In the genomic region with DNA sequence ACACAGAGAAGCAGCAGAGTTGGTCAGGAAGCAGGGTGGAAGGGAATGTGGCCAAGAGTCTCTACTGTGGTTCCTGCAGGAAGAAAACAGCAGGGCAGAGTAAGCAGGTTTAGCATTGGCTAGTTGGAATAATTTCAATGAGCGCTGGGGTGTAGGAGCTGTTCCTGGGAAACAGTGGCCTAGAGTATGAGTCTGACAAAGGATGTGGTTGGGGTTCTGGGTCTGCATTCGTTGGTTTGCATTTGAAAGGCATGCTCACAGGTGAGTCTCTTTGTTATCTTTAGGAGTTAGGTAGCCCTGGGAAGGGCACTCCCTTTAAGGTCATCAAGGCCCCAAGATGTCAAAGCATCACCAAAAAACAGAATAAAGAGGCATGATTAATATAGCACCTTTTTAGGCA, we compare ENCODE assay signal across 25 cellular contexts.
DNase-seq lines count a peak whose midpoint lies in the region; ATAC-seq, FAIRE-seq and TF ChIP-seq lines count a peak whose summit lies in the region.
"Had no signal": no experiment of that assay in that cellular context is flagged by ENCODE, and none has a peak within 500 bp of the region (broad histone marks: within the 10 kb centered on the region; RNA-seq: fewer than 3 reads in every experiment).

No MANE protein-coding gene starts in this region.

- H3K79me1 ChIP-seq in H1 (ENCODE audit: low read depth, low read length) = no peaks in the 10 kb centered on the region

- H3K4me3 ChIP-seq in GM23338 (no peak overlapping the region), H1 (ENCODE audit: extremely low read depth in 1 of 4, insufficient read depth in 2 of 4, low read depth in 3 of 4, low read length in 4 of 4) (no peak overlapping the region), iPS DF 6.9 (ENCODE audit: low read length) (no peak overlapping the region)
- H3K4me3 ChIP-seq: A549; BLaER1 treated with 17β-estradiol and CSF1 and Interleukin-3, amounts not matched to agents 10 nM and 100 nM; GM12878; GM23248 had no signal

- no peak overlapping the region for H3K23ac ChIP-seq in H1 (ENCODE audit: insufficient read length)

- peak; percentile 63 for DNase-seq in GM23338 (ENCODE audit: low spot score)
- DNase-seq in HT1080 (ENCODE audit: low read depth) = peak; percentile 16
- no peak for DNase-seq in H1 (ENCODE audit: low read depth in 1 of 2, low spot score in 2 of 2)
- DNase-seq in iPS DF 6.9 (ENCODE audit: low read depth, low spot score) = peak; percentile 9
- no peak for DNase-seq in stimulated activated CD4-positive, alpha-beta T cell treated with anti-CD3 and anti-CD28 coated beads, Interleukin-2, amount 100 ng/mL, for 24 hours
- DNase-seq in SHP77 (lab: John Stamatoyannopoulos, UW) = no peak
- DNase-seq: 8988T; ACHN; AML-193; BE2C; CD4-positive, alpha-beta T cell; CD8-positive, alpha-beta memory T cell; DMS 273 treated with DMSO at 0.1 percent for 48 hours; DMS79; EL; GDM1; GM23248; HCEC 1CT had no signal

- no peak for TF ChIP-seq POLR2A in H1 (IDR thresholded peaks at IDR 0.05; ENCODE audit: control extremely low read depth in 1 of 2, low read depth in 2 of 2, low read length in 2 of 2)

- H2BK20ac ChIP-seq in H1 (ENCODE audit: low read length) = no peak overlapping the region

- H3K27me3 Mint-ChIP-seq in GM23338 (ENCODE audit: insufficient read depth, low read depth, poor library complexity) = peaks cover 2% of the 10 kb centered on the region
- H3K27me3 Mint-ChIP-seq: CD4-positive, alpha-beta T cell had no signal

- no peak overlapping the region for H4K5ac ChIP-seq in H1 (ENCODE audit: insufficient read length, low read depth, low read length)

- no peak overlapping the region for H3K56ac ChIP-seq in H1 (replicated peaks; ENCODE audit: insufficient read length, low read depth, low read length)

- no peak overlapping the region for H2BK120ac ChIP-seq in H1 (replicated peaks; ENCODE audit: low read depth, low read length)

- H3K18ac ChIP-seq in H1 (ENCODE audit: extremely low read depth, low read length) = no peak overlapping the region

- H2BK15ac ChIP-seq in H1 (ENCODE audit: low read length) = 0 out of 2 replicates have a peak overlapping the region, but pooled peaks have one; percentile 49

- H3K4me3 Mint-ChIP-seq in GM23338 = no peak overlapping the region
- H3K4me3 Mint-ChIP-seq: CD14-positive monocyte; CD4-positive, alpha-beta T cell; CD8-positive, alpha-beta memory T cell had no signal

- H3K23me2 ChIP-seq in H1 (ENCODE audit: low read depth, low read length) = no peaks in the 10 kb centered on the region

- no peaks in the 10 kb centered on the region for H3K36me3 ChIP-seq in GM23338 (ENCODE audit: insufficient read depth)
- no peaks in the 10 kb centered on the region for H3K36me3 ChIP-seq in H1 (ENCODE audit: control insufficient read depth in 2 of 4, insufficient read depth in 4 of 4, low read length in 3 of 4)
- H3K36me3 ChIP-seq in iPS DF 6.9 (ENCODE audit: control insufficient read depth, insufficient read depth, low read length) = no peaks in the 10 kb centered on the region
- H3K36me3 ChIP-seq: BE2C; BLaER1 treated with 17β-estradiol and CSF1 and Interleukin-3, amounts not matched to agents 10 nM and 100 nM had no signal

- no peak overlapping the region for H3K9ac ChIP-seq in H1 (replicated peaks in 1 of 4; ENCODE audit: extremely low read depth in 1 of 4, low read depth in 3 of 4, low read length in 3 of 4)
- H3K9ac ChIP-seq: BLaER1 treated with 17β-estradiol and CSF1 and Interleukin-3, amounts not matched to agents 10 nM and 100 nM; GM23248 had no signal

- CTCF ChIA-PET in H1 (lab: Charles Lee; ENCODE audit: partially characterized antibody) = no interaction called here

- no peaks in the 10 kb centered on the region for H3F3A ChIP-seq in GM23338 (replicated peaks; ENCODE audit: low read depth)

- FAIRE-seq in H1 (lab: Jason Lieb, UNC) = no peak
- FAIRE-seq: A549, D721Med, GM12878, H54 had no signal

- no peaks in the 10 kb centered on the region for H4K20me1 ChIP-seq in GM23338 (replicated peaks; ENCODE audit: insufficient read depth)
- H4K20me1 ChIP-seq in H1 (replicated peaks in 1 of 2; ENCODE audit: control insufficient read depth in 1 of 2, insufficient read depth in 2 of 2, low read length in 2 of 2) = no peaks in the 10 kb centered on the region
- H4K20me1 ChIP-seq: BLaER1 treated with 17β-estradiol and CSF1 and Interleukin-3, amounts not matched to agents 10 nM and 100 nM had no signal

- H3K36me3 Mint-ChIP-seq in GM23338 (ENCODE audit: low read depth) = no peaks in the 10 kb centered on the region
- H3K36me3 Mint-ChIP-seq: CD14-positive monocyte had no signal

- H3K27ac ChIP-seq in GM23338 (ENCODE audit: low read depth) = no peak overlapping the region
- H3K27ac ChIP-seq in H1 (ENCODE audit: low read depth, low read length) = no peak overlapping the region
- no peak overlapping the region for H3K27ac ChIP-seq in iPS DF 6.9 (ENCODE audit: low read length)
- H3K27ac ChIP-seq: A549; BLaER1 treated with 17β-estradiol and CSF1 and Interleukin-3, amounts not matched to agents 10 nM and 100 nM; GM23248 had no signal

- peaks cover 7% of the 10 kb centered on the region for H3K4me1 Mint-ChIP-seq in GM23338
- H3K4me1 Mint-ChIP-seq: CD14-positive monocyte; CD8-positive, alpha-beta memory T cell had no signal

- no peak overlapping the region for H2AK5ac ChIP-seq in H1 (ENCODE audit: low read depth, low read length)

- H4K8ac ChIP-seq in H1 (ENCODE audit: extremely low read depth, insufficient read depth, low read length) = no peak overlapping the region

- H2AFZ ChIP-seq in GM23338 (no peak overlapping the region), H1 (ENCODE audit: low read length) (no peak overlapping the region)
- H2AFZ ChIP-seq: GM23248 had no signal

- H3K4me2 ChIP-seq in GM23338 = no peak overlapping the region
- no peak overlapping the region for H3K4me2 ChIP-seq in H1 (ENCODE audit: insufficient read depth in 1 of 2, low read depth in 2 of 2, low read length in 2 of 2)
- H3K4me2 ChIP-seq: A549; BLaER1 treated with 17β-estradiol and CSF1 and Interleukin-3, amounts not matched to agents 10 nM and 100 nM had no signal

- peak overlapping the region; percentile 73 for H3K14ac ChIP-seq in H1 (ENCODE audit: insufficient read length)

- 0 out of 2 replicates have a peak overlapping the region, but pooled peaks have one; percentile 35 for H2BK12ac ChIP-seq in H1 (ENCODE audit: low read depth, low read length)

- WGBS in H1 (ENCODE audit: extremely low coverage in 1 of 2, insufficient coverage in 1 of 2, insufficient read length in 1 of 2, insufficient replicate concordance in 2 of 2, low coverage in 1 of 2, low lambda C conversion rate in 2 of 2, missing lambda C conversion rate in 1 of 2), 2 experiments = 72% methylated on average over 2 of the region's 2 CpGs; no CpG with 5 or more reads in 1 of the 2 experiments
- no CpG with 5 or more reads among the region's 2 CpGs for WGBS in iPS DF 6.9 (ENCODE audit: insufficient coverage, insufficient read length)

- TF ChIP-seq CTCF in GM23338 (conservative IDR thresholded peaks at IDR 0.05; ENCODE audit: low read depth in 2 of 2) = no peak
- no peak for TF ChIP-seq CTCF in H1 (IDR thresholded peaks at IDR 0.05; ENCODE audit: control extremely low read depth in 1 of 3, insufficient read depth in 1 of 3, low read depth in 1 of 3, low read length in 3 of 3)

- H3K9me3 ChIP-seq in H1 (ENCODE audit: insufficient read depth in 2 of 2, low read depth in 1 of 2, low read length in 1 of 2) (no peaks in the 10 kb centered on the region), iPS DF 6.9 (ENCODE audit: control insufficient read depth, insufficient read depth, low read length) (no peaks in the 10 kb centered on the region)
- H3K9me3 ChIP-seq: A549; BE2C; BLaER1 treated with 17β-estradiol and CSF1 and Interleukin-3, amounts not matched to agents 10 nM and 100 nM had no signal

- no peaks in the 10 kb centered on the region for H3K9me3 Mint-ChIP-seq in GM23338
- H3K9me3 Mint-ChIP-seq: CD4-positive, alpha-beta T cell had no signal

- H3K27me3 ChIP-seq in GM23338 (ENCODE audit: insufficient read depth) = no peaks in the 10 kb centered on the region
- H3K27me3 ChIP-seq in H1 (replicated peaks in 1 of 4; ENCODE audit: control insufficient read depth in 3 of 4, extremely low read depth in 1 of 4, insufficient read depth in 3 of 4, low read length in 3 of 4) = no peaks in the 10 kb centered on the region
- H3K27me3 ChIP-seq in iPS DF 6.9 (ENCODE audit: control insufficient read depth, insufficient read depth, low read length) = no peaks in the 10 kb centered on the region
- H3K27me3 ChIP-seq: BE2C; BLaER1 treated with 17β-estradiol and CSF1 and Interleukin-3, amounts not matched to agents 10 nM and 100 nM had no signal

- POLR2A ChIA-PET in H1 (lab: Charles Lee; ENCODE audit: partially characterized antibody) = no interaction called here

- H3K9me2 ChIP-seq in GM23338 (ENCODE audit: insufficient read depth) = no peaks in the 10 kb centered on the region; the same call in 1 of the 2 replicates

- no peak for TF ChIP-seq EP300 in H1 (IDR thresholded peaks at IDR 0.05; ENCODE audit: borderline replicate concordance in 1 of 2, low read depth in 2 of 2, low read length in 2 of 2)

- H3K4ac ChIP-seq in H1 (replicated peaks; ENCODE audit: insufficient read length, low read depth, low read length) = no peak overlapping the region

- no peaks in the 10 kb centered on the region for H3K79me2 ChIP-seq in GM23338 (replicated peaks; ENCODE audit: insufficient read depth)
- no peaks in the 10 kb centered on the region for H3K79me2 ChIP-seq in H1 (ENCODE audit: control insufficient read depth in 1 of 2, insufficient read depth in 2 of 2, low read length in 2 of 2)

- no peak overlapping the region for H4K91ac ChIP-seq in H1 (replicated peaks; ENCODE audit: insufficient read length, low read length)

- no peak overlapping the region for H3K27ac Mint-ChIP-seq in GM23338
- H3K27ac Mint-ChIP-seq: CD14-positive monocyte; CD4-positive, alpha-beta T cell; CD8-positive, alpha-beta memory T cell had no signal

- no peak for TF ChIP-seq RAD21 in H1 (IDR thresholded peaks at IDR 0.05 in 1 of 2, conservative IDR thresholded peaks at IDR 0.05 in 1 of 2; ENCODE audit: low read depth in 2 of 2, low read length in 2 of 2)

- no peaks in the 10 kb centered on the region; the same call in 1 of the 2 replicates for H3K4me1 ChIP-seq in GM23338 (ENCODE audit: insufficient read depth)
- peaks cover 0 to 4% (median 2%) of the 10 kb centered on the region in 4 experiments; a peak in 3 of 7 replicates for H3K4me1 ChIP-seq in H1 (replicated peaks in 1 of 4; ENCODE audit: control insufficient read depth in 3 of 4, insufficient read depth in 4 of 4, low read length in 3 of 4)
- peaks cover 2% of the 10 kb centered on the region for H3K4me1 ChIP-seq in iPS DF 6.9 (ENCODE audit: control insufficient read depth, insufficient read depth, low read length)
- H3K4me1 ChIP-seq: A549; BE2C; BLaER1 treated with 17β-estradiol and CSF1 and Interleukin-3, amounts not matched to agents 10 nM and 100 nM had no signal

- H2BK5ac ChIP-seq in H1 (ENCODE audit: low read depth, low read length) = no peak overlapping the region

- ATAC-seq in GM23338 = peak; percentile 94
- ATAC-seq in GM18861 (IDR thresholded peaks at IDR 0.05; ENCODE audit: unreplicated experiment) = no peak
- ATAC-seq: A549, GM12878 had no signal

TF ChIP-seq in GM23338, 12 proteins besides CTCF, POLR2A, EP300 and RAD21 (continues in another document):
- TF ChIP-seq NANOG (IDR thresholded peaks at IDR 0.05; ENCODE audit: borderline replicate concordance) (no peak), ZNF114 (CRISPR knock-in tag; IDR thresholded peaks at IDR 0.05) (no peak)

TF ChIP-seq in H1, 55 proteins besides CTCF, POLR2A, EP300 and RAD21 (continues in another document):
- no peak for TF ChIP-seq CBX8 (IDR thresholded peaks at IDR 0.05; ENCODE audit: borderline replicate concordance, low read depth, low read length)

Comparison
In these comparisons a context has a peak if more than half of its experiments do, and no peak if none do; other contexts are left out.
1. DNase-seq: peak in GM23338 (single experiment), HT1080 (single experiment) and iPS DF 6.9 (single experiment); none in H1 (0 of 2), stimulated activated CD4-positive, alpha-beta T cell treated with anti-CD3 and anti-CD28 coated beads, Interleukin-2, amount 100 ng/mL, for 24 hours (0 of 2) and SHP77 (0 of 2).